14 cellular contexts compared by ENCODE assay signal in genomic region chr5:38720691-38721361, GRCh38.
"Had no signal": no experiment of that assay in that cellular context is flagged by ENCODE, and none has a peak within 500 bp of the region (broad histone marks: within the 10 kb centered on the region; RNA-seq: fewer than 3 reads in every experiment).

No MANE protein-coding gene starts in this region.

- H3K9me3 ChIP-seq: breast epithelium, esophagus squamous epithelium, left lung, tibial nerve, uterus had no signal

- ATAC-seq: activated CD8-positive, alpha-beta T cell treated with anti-CD3 and anti-CD28 coated beads, Interleukin-2, amount 10 ng/mL, durations not matched to agents 7 days and 5 days; activated naive CD8-positive, alpha-beta T cell treated with anti-CD3 and anti-CD28 coated beads, Interleukin-2, amount 50 U/mL, for 24 hours; activated T-cell treated with anti-CD3 and anti-CD28 coated beads, Interleukin-2, amount 50 U/mL, for 4 hours; right cardiac atrium; T-cell had no signal

- H3K27me3 ChIP-seq: breast epithelium, esophagus squamous epithelium, left lung, tibial nerve, uterus had no signal

- H3K4me1 ChIP-seq: breast epithelium, left lung, uterus had no signal

- H3K36me3 ChIP-seq: breast epithelium, esophagus squamous epithelium, left lung, tibial nerve, uterus had no signal

- H3K27ac ChIP-seq: coronary artery, esophagus squamous epithelium, left lung, uterus had no signal

- DNase-seq: activated B cell treated with CpG ODN at 0.5 μM for 24 hours; activated CD4-positive, alpha-beta T cell treated with anti-CD3 and anti-CD28 coated beads, Interleukin-2, amount 10 ng/mL, durations not matched to agents 7 days and 5 days; activated CD8-positive, alpha-beta T cell treated with anti-CD3 and anti-CD28 coated beads, Interleukin-2, amount 10 ng/mL, durations not matched to agents 7 days and 5 days; activated naive CD4-positive, alpha-beta T cell treated with anti-CD3 and anti-CD28 coated beads, Interleukin-2, amount 10 ng/mL, durations not matched to agents 7 days and 5 days; activated naive CD8-positive, alpha-beta T cell treated with anti-CD3 and anti-CD28 coated beads, Interleukin-2, amount 50 U/mL, for 24 hours; activated T-cell treated with anti-CD3 and anti-CD28 coated beads, Interleukin-2, amount 50 U/mL, for 4 hours; esophagus squamous epithelium; left lung; right cardiac atrium; T-cell; uterus had no signal

- H3K4me3 ChIP-seq: breast epithelium, coronary artery, esophagus squamous epithelium, left lung, tibial nerve, uterus had no signal
